11 cellular contexts compared by ENCODE assay signal in the genomic region with DNA sequence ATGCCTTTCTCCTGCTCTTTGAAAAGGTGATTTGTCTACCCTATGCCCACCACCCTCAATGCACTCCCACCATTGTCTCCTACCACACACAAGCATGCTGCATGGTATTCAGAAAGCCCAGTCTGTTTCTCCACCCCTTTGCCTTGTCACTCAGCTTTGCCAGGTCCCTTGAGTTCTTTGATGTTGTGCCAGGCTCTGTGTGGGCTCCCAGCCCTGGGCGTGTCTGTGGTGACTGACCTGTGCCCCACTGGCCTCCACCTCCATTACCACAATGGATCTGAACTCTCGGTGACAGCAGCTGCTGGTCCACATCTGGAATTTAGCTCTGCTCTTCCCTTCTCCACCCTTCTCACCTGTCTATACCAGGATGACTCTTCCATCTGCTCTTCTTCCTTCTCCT. TPM values are rescaled to one million over a fixed set of nuclear protein-coding genes. Genes with fewer than 3 reads are reported as not detected.
A peak's percentile ranks its signal among the peaks of the same experiment; 100 is the strongest.
DNase-seq lines count a peak whose midpoint lies in the region; TF ChIP-seq lines count a peak whose summit lies in the region.
"Had no signal": no experiment of that assay in that cellular context is flagged by ENCODE, and none has a peak within 500 bp of the region (broad histone marks: within the 10 kb centered on the region; RNA-seq: fewer than 3 reads in every experiment).

No MANE protein-coding gene starts in this region.

- no peak overlapping the region for H3K27ac Mint-ChIP-seq in Calu3 (ENCODE audit: unreplicated experiment)
- H3K27ac Mint-ChIP-seq: progenitor cell of endocrine pancreas had no signal

- CTCF ChIA-PET in Calu3 (lab: Charles Lee), result interaction anchor here (0.7 to 1.3 kb wide), 5 partner anchors 8 to 468 kb away, joined by 3 to 5 read pairs (median 4); no protein-coding TSS in a partner anchor

- no peak for TF ChIP-seq CTCF in Calu3 (IDR thresholded peaks at IDR 0.05; ENCODE audit: unreplicated experiment)
- TF ChIP-seq CTCF in ovary (IDR thresholded peaks at IDR 0.05), result no peak

- H3K9me3 ChIP-seq in NT2/D1 (ENCODE audit: insufficient read depth, low read length), result no peaks in the 10 kb centered on the region
- H3K9me3 ChIP-seq in ovary, result no peaks in the 10 kb centered on the region

- intact Hi-C loops in Calu3 (cut with micrococcal nuclease; ENCODE audit: unreplicated experiment) (no loop called here), ovary (cut with DNase I) (no loop called here)

- H3K9ac ChIP-seq in NT2/D1 (ENCODE audit: insufficient read length, low read depth), result peak overlapping the region; percentile 32

- H3K36me3 Mint-ChIP-seq in Calu3 (ENCODE audit: insufficient read depth, unreplicated experiment), result no peaks in the 10 kb centered on the region

- 68 to 79% (median 71%) methylated on average over 2 of the region's 2 CpGs for WGBS in ovary, 3 donors

- BruUV-seq in Calu3 (replicated peaks; lab: Mats Ljungman, UMichigan), result no TSS peak

- H3K4me3 Mint-ChIP-seq in Calu3 (ENCODE audit: low read depth, unreplicated experiment), result no peak overlapping the region
- H3K4me3 Mint-ChIP-seq: CD14-positive monocyte had no signal

- H3K4me3 ChIP-seq in NT2/D1 (ENCODE audit: insufficient read length, low read depth) (no peak overlapping the region), ovary (no peak overlapping the region)

- peaks cover 18% of the 10 kb centered on the region for H3K36me3 ChIP-seq in NT2/D1 (ENCODE audit: insufficient read depth, insufficient read length, low read length)
- H3K36me3 ChIP-seq in ovary, result no peaks in the 10 kb centered on the region

- no peak for TF ChIP-seq EP300 in ovary (IDR thresholded peaks at IDR 0.05)

- TF ChIP-seq POLR2A in ovary (IDR thresholded peaks at IDR 0.05), result no peak

- H3K4me1 Mint-ChIP-seq in Calu3 (ENCODE audit: low read depth, unreplicated experiment), result peaks cover 34% of the 10 kb centered on the region

- peaks cover 11% of the 10 kb centered on the region for H3K4me1 ChIP-seq in NT2/D1 (ENCODE audit: insufficient read depth, insufficient read length)
- peaks cover 33% of the 10 kb centered on the region for H3K4me1 ChIP-seq in ovary (ENCODE audit: insufficient read depth)

- no peaks in the 10 kb centered on the region for H3K27me3 ChIP-seq in NT2/D1 (ENCODE audit: insufficient read depth, insufficient read length)
- H3K27me3 ChIP-seq in ovary, result no peaks in the 10 kb centered on the region

- DNase-seq in Calu3 (peak; percentile 49), NT2/D1 (ENCODE audit: low read depth, low spot score) (no peak), epithelial cell of prostate (ENCODE audit: low read depth, low spot score) (no peak), myocyte (ENCODE audit: low read depth) (peak; percentile 40), dermis blood vessel endothelial cell (no peak), ovary (no peak), ecto neural progenitor cell (ENCODE audit: low spot score) (no peak)
- DNase-seq in stimulated activated CD4-positive, alpha-beta T cell treated with anti-CD3 and anti-CD28 coated beads, Interleukin-4, amount 100 ng/mL, for 24 hours, result no peak
- DNase-seq: GF-D8 had no signal

- H3K27ac ChIP-seq in epithelial cell of prostate, result peak overlapping the region; percentile 94
- H3K27ac ChIP-seq in ovary, result no peak overlapping the region

- H3K27me3 Mint-ChIP-seq in Calu3 (ENCODE audit: unreplicated experiment), result no peaks in the 10 kb centered on the region
- H3K27me3 Mint-ChIP-seq: progenitor cell of endocrine pancreas had no signal

- no peaks in the 10 kb centered on the region for H3K9me3 Mint-ChIP-seq in Calu3 (ENCODE audit: low read depth, unreplicated experiment)
- H3K9me3 Mint-ChIP-seq: CD14-positive monocyte had no signal

RNA-seq across cellular contexts. Expression of a gene that starts 34.9 kb away (rescaled TPM):
- total RNA-seq in Calu3 (2022) (1.9 and 3.9 TPM in 2 replicates), myocyte (13.9 and 17.5 TPM in 2 replicates), dermis blood vessel endothelial cell (108 and 145 TPM in 2 replicates), ovary (100 to 1,000 TPM in 3 of 7 donors, 10 to 100 TPM in 4; 49.4 to 121 (median 98.8) TPM)
- polyA plus RNA-seq in myocyte (2012), result 24.5 TPM
- 100 to 1,000 TPM in 1 of 2 donors, 10 to 100 TPM in 1; 46.2 to 482 TPM for polyA plus RNA-seq in ovary

Comparison
In these comparisons a context has a peak if more than half of its experiments do, and no peak if none do; other contexts are left out.
1. DNase-seq: peak in Calu3 (single experiment) and myocyte (single experiment); none in NT2/D1 (single experiment), epithelial cell of prostate (single experiment), dermis blood vessel endothelial cell (single experiment), ovary (0 of 5), stimulated activated CD4-positive, alpha-beta T cell treated with anti-CD3 and anti-CD28 coated beads, Interleukin-4, amount 100 ng/mL, for 24 hours (single experiment) and ecto neural progenitor cell (single experiment).